ENCODE assay signal across 17 cellular contexts in the genomic region with DNA sequence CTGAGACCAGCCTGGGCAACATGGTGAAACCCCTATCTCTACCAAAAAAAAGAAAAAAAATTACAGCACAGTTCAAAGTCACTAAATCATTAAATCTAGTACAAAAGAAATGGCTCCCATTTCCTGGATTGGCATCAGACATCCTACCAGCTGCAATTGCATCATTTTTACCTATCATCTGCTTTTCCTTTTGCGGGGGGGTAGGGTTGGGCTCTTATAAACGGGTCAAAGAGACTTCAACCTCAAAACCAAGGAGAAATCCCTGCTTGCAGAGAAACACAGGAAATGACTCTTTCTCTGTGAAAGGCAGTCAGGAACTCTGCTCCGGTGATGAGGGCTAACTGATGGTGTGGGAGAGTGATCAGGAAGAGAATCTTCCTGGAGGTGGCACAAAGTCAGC. TPM values are rescaled to one million over a fixed set of nuclear protein-coding genes. Genes with fewer than 3 reads are reported as not detected.
A peak's percentile ranks its signal among the peaks of the same experiment; 100 is the strongest.
DNase-seq lines count a peak whose midpoint lies in the region; ATAC-seq, FAIRE-seq and TF ChIP-seq lines count a peak whose summit lies in the region.
"Had no signal": no experiment of that assay in that cellular context is flagged by ENCODE, and none has a peak within 500 bp of the region (broad histone marks: within the 10 kb centered on the region; RNA-seq: fewer than 3 reads in every experiment).

No MANE protein-coding gene starts in this region.

- TF ChIP-seq EP300 in esophagus muscularis mucosa (IDR thresholded peaks at IDR 0.05), result no peak

- peak; percentile 19 for DNase-seq in activated naive CD4-positive, alpha-beta T cell treated with anti-CD3 and anti-CD28 coated beads for 36 hours
- DNase-seq in activated naive CD4-positive, alpha-beta T cell treated with anti-CD3 and anti-CD28 coated beads, Interleukin-2, amount 10 ng/mL, durations not matched to agents 7 days and 5 days, result no peak
- DNase-seq in RCC 7860 (ENCODE audit: low spot score) (peak; percentile 88), esophagus muscularis mucosa (ENCODE audit: extremely low spot score) (peak; percentile 60), superior temporal gyrus (ENCODE audit: extremely low spot score) (no peak)
- no peak for DNase-seq in natural killer cell treated with Interleukin-12 subunit alpha and Interleukin-12 subunit beta and Interleukin-15 and Interleukin-18, amount 100 ng/mL, for 72 hours (ENCODE audit: low spot score)
- DNase-seq: activated CD8-positive, alpha-beta memory T cell treated with anti-CD3 and anti-CD28 coated beads for 24 hours; activated naive CD4-positive, alpha-beta T cell treated with Interleukin-2 at 50 U/mL for 16 hours; glutamatergic neuron; left ventricle myocardium superior; NCI-H2029 treated with DMSO at 0.1 percent for 48 hours; stimulated activated CD8-positive, alpha-beta memory T cell treated with anti-CD3 and anti-CD28 coated beads, Interleukin-4, amount 100 ng/mL, for 48 hours; upper lobe of left lung had no signal

- intact Hi-C loops in activated naive CD4-positive, alpha-beta T cell treated with anti-CD3 and anti-CD28 coated beads for 36 hours (cut with micrococcal nuclease), result no loop called here
- intact Hi-C loops in esophagus muscularis mucosa (cut with DNase I), result no loop called here

- FAIRE-seq in RCC 7860 (lab: Jason Lieb, UNC), result peak; percentile 69
- FAIRE-seq: colon had no signal

- H3K4me1 Mint-ChIP-seq in activated naive CD4-positive, alpha-beta T cell treated with anti-CD3 and anti-CD28 coated beads for 36 hours (ENCODE audit: low read depth), result peaks cover 44% of the 10 kb centered on the region
- peaks cover 34% of the 10 kb centered on the region for H3K4me1 Mint-ChIP-seq in activated naive CD4-positive, alpha-beta T cell treated with anti-CD3 and anti-CD28 coated beads, Interleukin-2, amount 10 ng/mL, durations not matched to agents 7 days and 5 days
- peaks cover 17 to 19% of the 10 kb centered on the region in 2 donors for H3K4me1 Mint-ChIP-seq in natural killer cell treated with Interleukin-12 subunit alpha and Interleukin-12 subunit beta and Interleukin-15 and Interleukin-18, amount 100 ng/mL, for 72 hours (ENCODE audit: low read depth in 2 of 2)

- TF ChIP-seq CTCF in esophagus muscularis mucosa (IDR thresholded peaks at IDR 0.05), result no peak

- WGBS in esophagus muscularis mucosa, result 48% methylated on average over 3 of the region's 3 CpGs

- no peak for TF ChIP-seq POLR2A in esophagus muscularis mucosa (IDR thresholded peaks at IDR 0.05; ENCODE audit: low read depth)

- H3K4me3 ChIP-seq in esophagus muscularis mucosa, result no peak overlapping the region
- H3K4me3 ChIP-seq in subcutaneous abdominal adipose tissue (ENCODE audit: low read depth in 1 of 5, low read length in 5 of 5), result no peak overlapping the region
- H3K4me3 ChIP-seq: GM23338, upper lobe of left lung had no signal

- no peak overlapping the region for H3K9ac ChIP-seq in subcutaneous abdominal adipose tissue (ENCODE audit: low read length in 5 of 5)

- CTCF ChIA-PET in activated naive CD4-positive, alpha-beta T cell treated with anti-CD3 and anti-CD28 coated beads for 36 hours (lab: Charles Lee), result no interaction called here
- CTCF ChIA-PET in activated naive CD4-positive, alpha-beta T cell treated with anti-CD3 and anti-CD28 coated beads, Interleukin-2, amount 10 ng/mL, durations not matched to agents 7 days and 5 days (lab: Charles Lee), result no interaction called here

- no peaks in the 10 kb centered on the region for H3K36me3 ChIP-seq in esophagus muscularis mucosa
- no peaks in the 10 kb centered on the region for H3K36me3 ChIP-seq in subcutaneous abdominal adipose tissue (ENCODE audit: control insufficient read depth in 5 of 5, insufficient read depth in 5 of 5, low read length in 5 of 5)
- H3K36me3 ChIP-seq: upper lobe of left lung had no signal

- H3K4me1 ChIP-seq in esophagus muscularis mucosa (peaks cover 12 to 34% (median 27%) of the 10 kb centered on the region in 4 donors), subcutaneous abdominal adipose tissue (ENCODE audit: control insufficient read depth in 5 of 5, insufficient read depth in 5 of 5, low read length in 5 of 5) (peaks cover 2 to 41% (median 27%) of the 10 kb centered on the region in 5 donors)

- no peak overlapping the region for H3K4me3 Mint-ChIP-seq in activated naive CD4-positive, alpha-beta T cell treated with anti-CD3 and anti-CD28 coated beads for 36 hours
- no peak overlapping the region for H3K4me3 Mint-ChIP-seq in activated naive CD4-positive, alpha-beta T cell treated with anti-CD3 and anti-CD28 coated beads, Interleukin-2, amount 10 ng/mL, durations not matched to agents 7 days and 5 days
- H3K4me3 Mint-ChIP-seq in natural killer cell treated with Interleukin-12 subunit alpha and Interleukin-12 subunit beta and Interleukin-15 and Interleukin-18, amount 100 ng/mL, for 72 hours, result no peak overlapping the region
- H3K4me3 Mint-ChIP-seq: GM23338 had no signal

- H3K27ac ChIP-seq in esophagus muscularis mucosa (replicated peaks in 1 of 4) (no peak overlapping the region), subcutaneous abdominal adipose tissue (ENCODE audit: low read depth, low read length) (peak overlapping the region; percentile 14)
- H3K27ac ChIP-seq: upper lobe of left lung had no signal

- no peaks in the 10 kb centered on the region for H3K27me3 Mint-ChIP-seq in activated naive CD4-positive, alpha-beta T cell treated with anti-CD3 and anti-CD28 coated beads for 36 hours (ENCODE audit: low read depth)
- peaks cover 11% of the 10 kb centered on the region for H3K27me3 Mint-ChIP-seq in activated naive CD4-positive, alpha-beta T cell treated with anti-CD3 and anti-CD28 coated beads, Interleukin-2, amount 10 ng/mL, durations not matched to agents 7 days and 5 days
- H3K27me3 Mint-ChIP-seq in natural killer cell treated with Interleukin-12 subunit alpha and Interleukin-12 subunit beta and Interleukin-15 and Interleukin-18, amount 100 ng/mL, for 72 hours, result peaks cover 6 to 11% of the 10 kb centered on the region in 2 donors

- H3K27ac Mint-ChIP-seq in activated naive CD4-positive, alpha-beta T cell treated with anti-CD3 and anti-CD28 coated beads for 36 hours, result no peak overlapping the region
- no peak overlapping the region for H3K27ac Mint-ChIP-seq in activated naive CD4-positive, alpha-beta T cell treated with anti-CD3 and anti-CD28 coated beads, Interleukin-2, amount 10 ng/mL, durations not matched to agents 7 days and 5 days
- H3K27ac Mint-ChIP-seq in natural killer cell treated with Interleukin-12 subunit alpha and Interleukin-12 subunit beta and Interleukin-15 and Interleukin-18, amount 100 ng/mL, for 72 hours, result no peak overlapping the region
- H3K27ac Mint-ChIP-seq: GM23338 had no signal

- no peaks in the 10 kb centered on the region for H3K9me3 ChIP-seq in esophagus muscularis mucosa
- H3K9me3 ChIP-seq in subcutaneous abdominal adipose tissue (ENCODE audit: control insufficient read depth in 5 of 5, low read length in 5 of 5), result peaks cover 0 to 5% (median 0%) of the 10 kb centered on the region in 5 donors
- H3K9me3 ChIP-seq: upper lobe of left lung had no signal

- peaks cover 10% of the 10 kb centered on the region for H3K9me3 Mint-ChIP-seq in activated naive CD4-positive, alpha-beta T cell treated with anti-CD3 and anti-CD28 coated beads for 36 hours
- H3K9me3 Mint-ChIP-seq in activated naive CD4-positive, alpha-beta T cell treated with anti-CD3 and anti-CD28 coated beads, Interleukin-2, amount 10 ng/mL, durations not matched to agents 7 days and 5 days, result peaks cover 9% of the 10 kb centered on the region
- H3K9me3 Mint-ChIP-seq in natural killer cell treated with Interleukin-12 subunit alpha and Interleukin-12 subunit beta and Interleukin-15 and Interleukin-18, amount 100 ng/mL, for 72 hours, result peaks cover 5% of the 10 kb centered on the region

- peaks cover 4% of the 10 kb centered on the region for H3K36me3 Mint-ChIP-seq in activated naive CD4-positive, alpha-beta T cell treated with anti-CD3 and anti-CD28 coated beads for 36 hours (ENCODE audit: low read depth)
- H3K36me3 Mint-ChIP-seq in activated naive CD4-positive, alpha-beta T cell treated with anti-CD3 and anti-CD28 coated beads, Interleukin-2, amount 10 ng/mL, durations not matched to agents 7 days and 5 days, result peaks cover 5% of the 10 kb centered on the region
- no peaks in the 10 kb centered on the region for H3K36me3 Mint-ChIP-seq in natural killer cell treated with Interleukin-12 subunit alpha and Interleukin-12 subunit beta and Interleukin-15 and Interleukin-18, amount 100 ng/mL, for 72 hours

- no peak for ATAC-seq in natural killer cell treated with Interleukin-12 subunit alpha and Interleukin-12 subunit beta and Interleukin-15 and Interleukin-18, amount 100 ng/mL, for 72 hours
- ATAC-seq in HG03097 (IDR thresholded peaks at IDR 0.05; ENCODE audit: low FRiP score, unreplicated experiment), result no peak
- ATAC-seq: GM23338, left ventricle myocardium superior had no signal

- H3K27me3 ChIP-seq in esophagus muscularis mucosa (no peaks in the 10 kb centered on the region), subcutaneous abdominal adipose tissue (ENCODE audit: control insufficient read depth in 5 of 5, insufficient read depth in 4 of 5, low read length in 5 of 5) (peaks cover 0 to 3% (median 0%) of the 10 kb centered on the region in 5 donors)
- H3K27me3 ChIP-seq: upper lobe of left lung had no signal

RNA-seq across cellular contexts. Expression of a gene that starts 45.3 kb away (rescaled TPM):
- total RNA-seq in activated naive CD4-positive, alpha-beta T cell treated with anti-CD3 and anti-CD28 coated beads for 36 hours, result under 1 TPM; 0.60 to 0.64 TPM
- total RNA-seq in esophagus muscularis mucosa, result under 1 TPM in 1 of 4 donors, not detected in 3; 0.91 TPM
- 1 to 10 TPM; 2.1 to 2.2 TPM for total RNA-seq in natural killer cell treated with Interleukin-12 subunit alpha and Interleukin-12 subunit beta and Interleukin-15 and Interleukin-18, amount 100 ng/mL, for 72 hours
- total RNA-seq: left ventricle myocardium superior had no signal

Comparison
In these comparisons a context has a peak if more than half of its experiments do, and no peak if none do; other contexts are left out.
1. DNase-seq: peak in activated naive CD4-positive, alpha-beta T cell treated with anti-CD3 and anti-CD28 coated beads for 36 hours (single experiment), RCC 7860 (single experiment) and esophagus muscularis mucosa (single experiment); none in activated naive CD4-positive, alpha-beta T cell treated with anti-CD3 and anti-CD28 coated beads, Interleukin-2, amount 10 ng/mL, durations not matched to agents 7 days and 5 days (single experiment), natural killer cell treated with Interleukin-12 subunit alpha and Interleukin-12 subunit beta and Interleukin-15 and Interleukin-18, amount 100 ng/mL, for 72 hours (single experiment) and superior temporal gyrus (single experiment).